27 cellular contexts compared by ENCODE assay signal in the genomic region with DNA sequence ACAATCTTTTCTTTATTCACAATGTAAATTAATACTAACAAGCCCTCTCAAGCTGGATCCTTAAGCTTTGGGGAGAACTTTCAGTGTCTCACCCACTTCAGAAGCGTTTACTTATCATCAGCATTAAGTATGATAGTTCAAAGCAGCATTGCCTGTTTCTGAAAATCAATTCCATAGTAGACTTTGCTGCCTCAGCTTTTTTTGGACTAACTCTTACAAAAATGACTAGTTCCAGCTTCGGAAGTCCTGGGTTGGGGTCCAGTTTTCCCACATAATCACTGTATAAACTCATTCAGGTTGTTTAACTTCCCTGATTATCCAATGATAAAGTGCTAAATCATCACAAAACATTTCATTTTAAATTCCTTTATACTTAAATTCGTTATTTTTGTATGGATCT.
"Had no signal": no experiment of that assay in that cellular context is flagged by ENCODE, and none has a peak within 500 bp of the region (broad histone marks: within the 10 kb centered on the region; RNA-seq: fewer than 3 reads in every experiment).

No MANE protein-coding gene starts in this region.

- H3K4me1 ChIP-seq: suprapubic skin, testis, thyroid gland, tibial artery, tibial nerve, transverse colon, upper lobe of left lung, upper lobe of right lung, uterus, vagina had no signal

- H3K4me3 ChIP-seq: stomach, suprapubic skin, testis, thoracic aorta, thyroid gland, tibial artery, tibial nerve, transverse colon, upper lobe of left lung, upper lobe of right lung, uterus, vagina had no signal

- ATAC-seq: stimulated activated effector memory CD8-positive, alpha-beta T cell treated with anti-CD3 and anti-CD28 coated beads, Interleukin-12 subunit alpha, Interleukin-12 subunit beta, amount 100 ng/mL, for 72 hours; stimulated activated memory B cell treated with anti-CD40 and anti-IgM and Interleukin-4, amounts not matched to agents 10 μg/mL and 1 μg/mL and 100 μg/mL, for 72 hours; stimulated activated naive B cell treated with anti-CD40 and anti-IgM and Interleukin-4, amounts not matched to agents 10 μg/mL and 1 μg/mL and 100 μg/mL, for 72 hours; stimulated activated naive CD8-positive, alpha-beta T cell treated with anti-CD3 and anti-CD28 coated beads, Interleukin-15, amount 100 ng/mL, for 72 hours; stimulated activated naive CD8-positive, alpha-beta T cell treated with anti-CD3 and anti-CD28 coated beads, Interleukin-15, Interleukin-2, amounts not matched to agents 100 U/mL and 50 U/mL, for 24 hours; upper lobe of right lung had no signal

- DNase-seq: stimulated activated CD4-positive, alpha-beta T cell treated with anti-CD3 and anti-CD28 coated beads, Interleukin-2, amount 100 ng/mL, for 48 hours; stimulated activated CD4-positive, alpha-beta T cell treated with anti-CD3 and anti-CD28 coated beads, Interleukin-4, amount 100 ng/mL, for 1 hour; stimulated activated CD4-positive, alpha-beta T cell treated with anti-CD3 and anti-CD28 coated beads, Interleukin-4, amount 100 ng/mL, for 24 hours; stimulated activated CD4-positive, alpha-beta T cell treated with anti-CD3 and anti-CD28 coated beads, Interleukin-4, amount 100 ng/mL, for 4 hours; stimulated activated CD8-positive, alpha-beta memory T cell treated with anti-CD3 and anti-CD28 coated beads, Interleukin-4, amount 100 ng/mL, for 48 hours; stimulated activated naive B cell treated with anti-CD40 and anti-IgM and Interleukin-4, amounts not matched to agents 10 μg/mL and 1 μg/mL and 100 μg/mL, for 72 hours; stimulated activated naive CD4-positive, alpha-beta T cell; stimulated activated naive CD4-positive, alpha-beta T cell treated with Interleukin-2 at 50 U/mL for 16 hours; stimulated activated naive CD8-positive, alpha-beta T cell treated with anti-CD3 and anti-CD28 coated beads, Interleukin-15, amount 100 ng/mL, for 72 hours; stimulated activated naive CD8-positive, alpha-beta T cell treated with anti-CD3 and anti-CD28 coated beads, Interleukin-15, Interleukin-2, amounts not matched to agents 100 U/mL and 50 U/mL, for 24 hours; stomach; substantia nigra; testis; thyroid gland; tibial artery; transverse colon; trophoblast cell; upper lobe of left lung; upper lobe of right lung; uterus had no signal

- H3K27ac ChIP-seq: stomach, suprapubic skin, testis, thoracic aorta, thyroid gland, tibial artery, tibial nerve, transverse colon, upper lobe of left lung, upper lobe of right lung, uterus, vagina had no signal

- H3K27me3 ChIP-seq: stomach, testis, thyroid gland, tibial artery, tibial nerve, transverse colon, upper lobe of left lung, upper lobe of right lung, uterus, vagina had no signal

- H3K36me3 ChIP-seq: stomach, suprapubic skin, thoracic aorta, thyroid gland, tibial artery, tibial nerve, transverse colon, upper lobe of left lung, upper lobe of right lung, uterus, vagina had no signal

- H3K9me3 ChIP-seq: stomach, suprapubic skin, testis, thoracic aorta, thyroid gland, tibial artery, tibial nerve, transverse colon, upper lobe of left lung, upper lobe of right lung, uterus, vagina had no signal

- FAIRE-seq: urothelium cell line had no signal
